Comparison of ENCODE assay signal across 13 cellular contexts in the genomic region with DNA sequence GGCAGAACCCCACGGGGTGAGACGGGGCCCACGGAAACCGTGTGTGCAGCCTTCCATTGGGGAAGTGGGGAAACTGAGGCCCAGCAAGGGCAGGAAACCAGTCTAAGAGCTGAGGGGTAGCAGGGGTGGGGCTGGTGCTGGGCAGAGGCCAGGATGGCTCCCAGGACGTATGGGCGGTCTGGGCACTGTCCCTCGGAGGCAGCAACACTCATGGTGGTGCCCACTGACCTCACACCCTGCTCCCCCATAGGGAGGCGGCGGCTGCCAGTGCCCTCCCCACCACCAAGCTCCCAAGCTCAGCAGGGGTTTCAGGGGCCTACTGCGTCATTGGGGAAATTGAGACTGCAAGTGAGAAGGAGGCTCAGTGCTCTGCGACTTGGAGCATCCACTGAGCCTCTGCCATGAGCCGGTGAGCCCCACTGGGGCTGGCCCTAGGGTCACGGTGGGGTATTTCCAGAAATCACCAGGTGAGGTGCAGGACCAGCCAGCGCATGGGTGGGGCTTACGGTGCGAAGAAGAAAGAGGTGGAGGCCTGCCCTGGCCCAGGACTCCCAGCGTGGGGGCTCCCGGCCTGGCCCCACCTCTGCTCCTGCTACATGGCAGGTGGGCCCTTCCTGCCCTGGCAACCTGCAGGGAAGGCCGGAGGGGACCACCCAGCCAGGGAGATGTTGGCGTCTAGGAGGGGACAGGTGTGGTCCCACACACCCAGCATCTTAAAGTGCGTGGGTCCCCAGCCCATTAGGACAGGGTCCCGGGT.
"Had no signal": no experiment of that assay in that cellular context is flagged by ENCODE, and none has a peak within 500 bp of the region (broad histone marks: within the 10 kb centered on the region; RNA-seq: fewer than 3 reads in every experiment).

No MANE protein-coding gene starts in this region.

- H3K9me3 Mint-ChIP-seq: activated naive CD4-positive, alpha-beta T cell treated with anti-CD3 and anti-CD28 coated beads, Interleukin-2, amount 10 ng/mL, durations not matched to agents 7 days and 5 days; activated T-helper 17 cell treated with anti-CD3 and anti-CD28 coated beads, Interleukin-2, amount 50 U/mL, for 72 hours; stimulated activated naive CD8-positive, alpha-beta T cell treated with anti-CD3 and anti-CD28 coated beads, Interleukin-15, Interleukin-2, amounts not matched to agents 100 ng/mL and 50 ng/mL, for 24 hours had no signal

- H3K4me3 ChIP-seq: prostate gland, sigmoid colon, testis had no signal

- H3K4me1 ChIP-seq: prostate gland, testis had no signal

- H3K4me3 Mint-ChIP-seq: activated naive CD4-positive, alpha-beta T cell treated with anti-CD3 and anti-CD28 coated beads, Interleukin-2, amount 10 ng/mL, durations not matched to agents 7 days and 5 days; activated T-helper 17 cell treated with anti-CD3 and anti-CD28 coated beads, Interleukin-2, amount 50 U/mL, for 72 hours; stimulated activated naive CD8-positive, alpha-beta T cell treated with anti-CD3 and anti-CD28 coated beads, Interleukin-15, Interleukin-2, amounts not matched to agents 100 ng/mL and 50 ng/mL, for 24 hours had no signal

- H3K4me1 Mint-ChIP-seq: activated naive CD4-positive, alpha-beta T cell treated with anti-CD3 and anti-CD28 coated beads, Interleukin-2, amount 10 ng/mL, durations not matched to agents 7 days and 5 days; activated T-helper 17 cell treated with anti-CD3 and anti-CD28 coated beads, Interleukin-2, amount 50 U/mL, for 72 hours had no signal

- H3K9me3 ChIP-seq: prostate gland, sigmoid colon, SK-N-SH, testis had no signal

- H3K27me3 ChIP-seq: sigmoid colon, testis had no signal

- H3K4me2 ChIP-seq: SK-N-SH had no signal

- H3K27ac ChIP-seq: prostate gland, sigmoid colon, testis had no signal

- H3K36me3 ChIP-seq: prostate gland, sigmoid colon had no signal

- ATAC-seq: activated T-helper 17 cell treated with anti-CD3 and anti-CD28 coated beads, Interleukin-2, amount 50 U/mL, for 72 hours had no signal

- H3K27ac Mint-ChIP-seq: activated naive CD4-positive, alpha-beta T cell treated with anti-CD3 and anti-CD28 coated beads, Interleukin-2, amount 10 ng/mL, durations not matched to agents 7 days and 5 days; activated T-helper 17 cell treated with anti-CD3 and anti-CD28 coated beads, Interleukin-2, amount 50 U/mL, for 72 hours; stimulated activated naive CD8-positive, alpha-beta T cell treated with anti-CD3 and anti-CD28 coated beads, Interleukin-15, Interleukin-2, amounts not matched to agents 100 ng/mL and 50 ng/mL, for 24 hours had no signal

- H3K36me3 Mint-ChIP-seq: activated naive CD4-positive, alpha-beta T cell treated with anti-CD3 and anti-CD28 coated beads, Interleukin-2, amount 10 ng/mL, durations not matched to agents 7 days and 5 days had no signal

- H3K9ac ChIP-seq: SK-N-SH had no signal

- H3K27me3 Mint-ChIP-seq: activated naive CD4-positive, alpha-beta T cell treated with anti-CD3 and anti-CD28 coated beads, Interleukin-2, amount 10 ng/mL, durations not matched to agents 7 days and 5 days; activated T-helper 17 cell treated with anti-CD3 and anti-CD28 coated beads, Interleukin-2, amount 50 U/mL, for 72 hours; stimulated activated naive CD8-positive, alpha-beta T cell treated with anti-CD3 and anti-CD28 coated beads, Interleukin-15, Interleukin-2, amounts not matched to agents 100 ng/mL and 50 ng/mL, for 24 hours had no signal

- DNase-seq: activated CD4-positive, alpha-beta T cell treated with anti-CD3 and anti-CD28 coated beads for 48 hours; activated naive CD4-positive, alpha-beta T cell treated with anti-CD3 and anti-CD28 coated beads, Interleukin-2, amount 10 ng/mL, durations not matched to agents 7 days and 5 days; activated T-cell treated with anti-CD3 and anti-CD28 coated beads for 4 hours; cerebellar nuclear complex; dermis blood vessel endothelial cell; erythroblast; SK-N-SH; stimulated activated CD4-positive, alpha-beta T cell treated with anti-CD3 and anti-CD28 coated beads, Interleukin-12 subunit alpha, Interleukin-12 subunit beta, amount 100 ng/mL, for 4 hours; testis had no signal
